26 cellular contexts compared by ENCODE assay signal in genomic region chr3:81406318-81406717, GRCh38.
"Had no signal": no experiment of that assay in that cellular context is flagged by ENCODE, and none has a peak within 500 bp of the region (broad histone marks: within the 10 kb centered on the region; RNA-seq: fewer than 3 reads in every experiment).

No MANE protein-coding gene starts in this region.

- H3K27me3 ChIP-seq: gastroesophageal sphincter, heart left ventricle, ovary, suprapubic skin, vagina had no signal

- H3K27me3 Mint-ChIP-seq: activated CD4-positive, alpha-beta T cell treated with anti-CD3 and anti-CD28 coated beads for 36 hours; activated naive CD8-positive, alpha-beta T cell treated with anti-CD3 and anti-CD28 coated beads for 36 hours; naive B cell; stimulated activated naive CD8-positive, alpha-beta T cell treated with anti-CD3 and anti-CD28 coated beads, Interleukin-15, amount 100 ng/mL, for 72 hours had no signal

- FAIRE-seq: TTC549 had no signal

- H3K4me1 Mint-ChIP-seq: activated CD4-positive, alpha-beta T cell treated with anti-CD3 and anti-CD28 coated beads for 36 hours; activated naive CD8-positive, alpha-beta T cell treated with anti-CD3 and anti-CD28 coated beads for 36 hours; naive B cell; stimulated activated naive CD8-positive, alpha-beta T cell treated with anti-CD3 and anti-CD28 coated beads, Interleukin-15, amount 100 ng/mL, for 72 hours had no signal

- H3K36me3 ChIP-seq: gastroesophageal sphincter, heart left ventricle, left ventricle myocardium inferior, ovary, suprapubic skin, vagina had no signal

- H3K36me3 Mint-ChIP-seq: activated naive CD8-positive, alpha-beta T cell treated with anti-CD3 and anti-CD28 coated beads for 36 hours; naive B cell; WTC11 had no signal

- H3K9me3 ChIP-seq: gastroesophageal sphincter, heart left ventricle, left ventricle myocardium inferior, mucosa of descending colon, ovary, psoas muscle, suprapubic skin, vagina had no signal

- DNase-seq: activated CD4-positive, alpha-beta T cell treated with anti-CD3 and anti-CD28 coated beads for 36 hours; activated CD4-positive, alpha-beta T cell treated with anti-CD3 and anti-CD28 coated beads, Interleukin-2, amount 50 U/mL, for 48 hours; activated naive CD4-positive, alpha-beta T cell; activated naive CD8-positive, alpha-beta T cell treated with anti-CD3 and anti-CD28 coated beads for 36 hours; activated T-cell treated with anti-CD3 and anti-CD28 coated beads for 4 hours; amniotic stem cell; effector CD4-positive, alpha-beta T cell; heart left ventricle; left ventricle myocardium inferior; mammary epithelial cell; mucosa of descending colon; naive B cell; ovary; psoas muscle; right cardiac atrium; stimulated activated CD4-positive, alpha-beta T cell treated with anti-CD3 and anti-CD28 coated beads, Interleukin-4, amount 100 ng/mL, for 1 hour; stimulated activated naive CD8-positive, alpha-beta T cell treated with anti-CD3 and anti-CD28 coated beads, Interleukin-15, amount 100 ng/mL, for 72 hours; trophoblast cell had no signal

- H3K4me3 ChIP-seq: gastroesophageal sphincter, heart left ventricle, left ventricle myocardium inferior, mucosa of descending colon, ovary, psoas muscle, skin epidermis, suprapubic skin, vagina had no signal

- H3K27ac Mint-ChIP-seq: activated CD4-positive, alpha-beta T cell treated with anti-CD3 and anti-CD28 coated beads for 36 hours; activated naive CD8-positive, alpha-beta T cell treated with anti-CD3 and anti-CD28 coated beads for 36 hours; naive B cell; stimulated activated naive CD8-positive, alpha-beta T cell treated with anti-CD3 and anti-CD28 coated beads, Interleukin-15, amount 100 ng/mL, for 72 hours; WTC11 had no signal

- H3K4me3 Mint-ChIP-seq: activated CD4-positive, alpha-beta T cell treated with anti-CD3 and anti-CD28 coated beads for 36 hours; activated naive CD8-positive, alpha-beta T cell treated with anti-CD3 and anti-CD28 coated beads for 36 hours; naive B cell; neural crest cell; stimulated activated naive CD8-positive, alpha-beta T cell treated with anti-CD3 and anti-CD28 coated beads, Interleukin-15, amount 100 ng/mL, for 72 hours; WTC11 had no signal

- ATAC-seq: activated CD4-positive, alpha-beta T cell treated with anti-CD3 and anti-CD28 coated beads for 36 hours; esophagus mucosa; gastroesophageal sphincter; heart left ventricle; mucosa of descending colon; psoas muscle; right cardiac atrium; stimulated activated naive CD8-positive, alpha-beta T cell treated with anti-CD3 and anti-CD28 coated beads, Interleukin-15, amount 100 ng/mL, for 72 hours; WTC11 had no signal

- H3K9me3 Mint-ChIP-seq: neural crest cell had no signal

- H3K27ac ChIP-seq: gastroesophageal sphincter, heart left ventricle, left ventricle myocardium inferior, ovary, psoas muscle, skin epidermis, suprapubic skin, vagina had no signal

- H3K4me1 ChIP-seq: gastroesophageal sphincter, heart left ventricle, left ventricle myocardium inferior, psoas muscle, suprapubic skin, vagina had no signal
